In the genomic region with DNA sequence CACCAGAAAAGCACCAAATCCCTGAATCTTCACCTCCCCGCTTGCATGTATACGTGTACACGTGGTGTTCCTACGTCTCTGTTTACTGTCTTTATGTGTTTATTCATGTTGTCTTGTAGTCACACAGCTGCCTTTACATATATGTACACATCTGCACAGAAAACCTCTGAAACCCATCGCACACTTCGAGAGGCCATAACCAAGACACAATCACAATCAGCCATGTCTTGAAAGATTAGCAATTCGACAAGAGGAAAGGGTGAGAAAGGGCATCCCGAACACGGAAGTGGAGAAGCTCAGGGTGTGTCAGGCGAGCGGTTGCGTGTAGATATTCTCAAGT, we compare ENCODE assay signal across 1 cellular context.
TF ChIP-seq lines count a peak whose summit lies in the region.

No MANE protein-coding gene starts in this region.

TF ChIP-seq in SK-N-SH, 30 proteins besides CTCF, POLR2A, EP300 and RAD21 (continued from another document):
- TF ChIP-seq MAX (IDR thresholded peaks at IDR 0.05; ENCODE audit: low read depth) (no peak), RFX5 (IDR thresholded peaks at IDR 0.05; ENCODE audit: low read length) (no peak)
